In genomic region chr9:123739387-123739786, GRCh38 we compare ENCODE assay signal across 22 cellular contexts.
DNase-seq lines count a peak whose midpoint lies in the region; ATAC-seq and TF ChIP-seq lines count a peak whose summit lies in the region.
"Had no signal": no experiment of that assay in that cellular context is flagged by ENCODE, and none has a peak within 500 bp of the region (broad histone marks: within the 10 kb centered on the region; RNA-seq: fewer than 3 reads in every experiment).

No MANE protein-coding gene starts in this region.

- H3K9me3 Mint-ChIP-seq in activated T-helper 17 cell treated with anti-CD3 and anti-CD28 coated beads, Interleukin-2, amount 50 U/mL, for 72 hours: no peaks in the 10 kb centered on the region
- H3K9me3 Mint-ChIP-seq in activated naive CD8-positive, alpha-beta T cell treated with anti-CD3 and anti-CD28 coated beads, Interleukin-2, amount 50 U/mL, for 24 hours: no peaks in the 10 kb centered on the region
- H3K9me3 Mint-ChIP-seq: CD4-positive, alpha-beta T cell had no signal

- no peaks in the 10 kb centered on the region for H3K36me3 Mint-ChIP-seq in activated T-helper 17 cell treated with anti-CD3 and anti-CD28 coated beads, Interleukin-2, amount 50 U/mL, for 72 hours (ENCODE audit: low read depth)
- peaks cover 2% of the 10 kb centered on the region for H3K36me3 Mint-ChIP-seq in activated naive CD8-positive, alpha-beta T cell treated with anti-CD3 and anti-CD28 coated beads, Interleukin-2, amount 50 U/mL, for 24 hours (ENCODE audit: low read depth)

- H3K27me3 Mint-ChIP-seq in activated T-helper 17 cell treated with anti-CD3 and anti-CD28 coated beads, Interleukin-2, amount 50 U/mL, for 72 hours: no peaks in the 10 kb centered on the region
- H3K27me3 Mint-ChIP-seq in activated naive CD8-positive, alpha-beta T cell treated with anti-CD3 and anti-CD28 coated beads, Interleukin-2, amount 50 U/mL, for 24 hours: no peaks in the 10 kb centered on the region
- H3K27me3 Mint-ChIP-seq: CD4-positive, alpha-beta T cell; T-helper 17 cell had no signal

- in situ Hi-C loops in GM13976 (cut with MboI; ENCODE audit: low sequenced_read_pairs, unreplicated experiment): no loop called here

- DNase-seq in GM10248 (ENCODE audit: extremely low spot score): peak; percentile 24
- peak; percentile 45 for DNase-seq in GM13976 (ENCODE audit: low spot score)
- no peak for DNase-seq in NCI-H1105 treated with DMSO at 0.1 percent for 48 hours (lab: John Stamatoyannopoulos, UW)
- DNase-seq in activated naive CD8-positive, alpha-beta T cell treated with anti-CD3 and anti-CD28 coated beads, Interleukin-2, amount 50 U/mL, for 24 hours: no peak
- DNase-seq: AML-193; CD4-positive, alpha-beta T cell; DMS53; MV-4-11; NCI-H1105; NCI-H146; NCI-H2029; NCI-H2171; NCI-H226; SIG-M5; SK-N-SH; SW 1271; T-helper 17 cell; T1000 had no signal

- TF ChIP-seq CTCF in GM10248 (IDR thresholded peaks at IDR 0.05; ENCODE audit: control extremely low read depth, extremely low read depth, low read depth, missing control alignments): no peak
- no peak for TF ChIP-seq CTCF in GM13976 (IDR thresholded peaks at IDR 0.05; ENCODE audit: borderline replicate concordance, control extremely low read depth, extremely low read depth, insufficient read depth, missing control alignments)

- no peaks in the 10 kb centered on the region for H3K4me1 Mint-ChIP-seq in activated T-helper 17 cell treated with anti-CD3 and anti-CD28 coated beads, Interleukin-2, amount 50 U/mL, for 72 hours
- H3K4me1 Mint-ChIP-seq in activated naive CD8-positive, alpha-beta T cell treated with anti-CD3 and anti-CD28 coated beads, Interleukin-2, amount 50 U/mL, for 24 hours: no peaks in the 10 kb centered on the region
- H3K4me1 Mint-ChIP-seq: T-helper 17 cell had no signal

- ATAC-seq in HG02610 (IDR thresholded peaks at IDR 0.05; ENCODE audit: unreplicated experiment) (peak; percentile 30), HG03045 (IDR thresholded peaks at IDR 0.05; ENCODE audit: unreplicated experiment) (no peak)
- ATAC-seq in activated T-helper 17 cell treated with anti-CD3 and anti-CD28 coated beads, Interleukin-2, amount 50 U/mL, for 72 hours (replicated peaks): peak; percentile 16
- no peak for ATAC-seq in activated naive CD8-positive, alpha-beta T cell treated with anti-CD3 and anti-CD28 coated beads, Interleukin-2, amount 50 U/mL, for 24 hours
- ATAC-seq: A549, T-helper 17 cell had no signal

- no peak overlapping the region for H3K4me3 Mint-ChIP-seq in activated T-helper 17 cell treated with anti-CD3 and anti-CD28 coated beads, Interleukin-2, amount 50 U/mL, for 72 hours
- H3K4me3 Mint-ChIP-seq in activated naive CD8-positive, alpha-beta T cell treated with anti-CD3 and anti-CD28 coated beads, Interleukin-2, amount 50 U/mL, for 24 hours: no peak overlapping the region
- H3K4me3 Mint-ChIP-seq: CD4-positive, alpha-beta T cell; T-helper 17 cell had no signal

- CTCF ChIA-PET in GM10248 (lab: Yijun Ruan, JAX): interaction anchor here (1.0 to 3.7 kb wide), 4 partner anchors 10 to 47 kb away, joined by 3 to 24 read pairs (median 4); no protein-coding TSS in a partner anchor

- POLR2A ChIA-PET in GM10248 (lab: Yijun Ruan, JAX): no interaction called here

- no peak overlapping the region for H3K27ac Mint-ChIP-seq in activated T-helper 17 cell treated with anti-CD3 and anti-CD28 coated beads, Interleukin-2, amount 50 U/mL, for 72 hours
- H3K27ac Mint-ChIP-seq in activated naive CD8-positive, alpha-beta T cell treated with anti-CD3 and anti-CD28 coated beads, Interleukin-2, amount 50 U/mL, for 24 hours: no peak overlapping the region
- H3K27ac Mint-ChIP-seq: CD4-positive, alpha-beta T cell; T-helper 17 cell had no signal

Comparison
In these comparisons a context has a peak if more than half of its experiments do, and no peak if none do; other contexts are left out.
1. DNase-seq: peak in GM10248 (single experiment) and GM13976 (single experiment); none in NCI-H1105 treated with DMSO at 0.1 percent for 48 hours (single experiment) and activated naive CD8-positive, alpha-beta T cell treated with anti-CD3 and anti-CD28 coated beads, Interleukin-2, amount 50 U/mL, for 24 hours (single experiment).
2. ATAC-seq: peak in HG02610 (single experiment) and activated T-helper 17 cell treated with anti-CD3 and anti-CD28 coated beads, Interleukin-2, amount 50 U/mL, for 72 hours (single experiment); none in HG03045 (single experiment) and activated naive CD8-positive, alpha-beta T cell treated with anti-CD3 and anti-CD28 coated beads, Interleukin-2, amount 50 U/mL, for 24 hours (single experiment).